ENCODE assay signal across 1 cellular context in the genomic region with DNA sequence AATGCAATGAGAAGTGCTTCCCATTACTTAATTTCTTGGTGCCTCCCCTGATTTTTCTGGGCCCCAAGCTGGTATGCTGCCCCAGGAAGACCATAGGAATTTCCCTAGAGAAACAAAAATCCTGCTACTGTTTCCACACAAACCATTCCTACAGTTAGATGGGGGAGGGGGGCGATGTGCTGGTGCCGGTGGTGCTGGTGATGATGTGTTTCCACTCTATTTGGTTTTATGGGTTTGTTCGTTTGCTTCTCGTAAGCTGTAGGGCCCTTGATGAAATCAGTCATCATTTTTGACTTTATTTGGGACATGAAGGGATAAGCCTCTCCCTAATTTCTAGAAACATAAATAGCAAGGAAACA.
TF ChIP-seq lines count a peak whose summit lies in the region.

No MANE protein-coding gene starts in this region.

TF ChIP-seq in HepG2, 621 proteins besides CTCF, POLR2A, EP300 and RAD21 (continued from another document):
- TF ChIP-seq, protein P1, sequence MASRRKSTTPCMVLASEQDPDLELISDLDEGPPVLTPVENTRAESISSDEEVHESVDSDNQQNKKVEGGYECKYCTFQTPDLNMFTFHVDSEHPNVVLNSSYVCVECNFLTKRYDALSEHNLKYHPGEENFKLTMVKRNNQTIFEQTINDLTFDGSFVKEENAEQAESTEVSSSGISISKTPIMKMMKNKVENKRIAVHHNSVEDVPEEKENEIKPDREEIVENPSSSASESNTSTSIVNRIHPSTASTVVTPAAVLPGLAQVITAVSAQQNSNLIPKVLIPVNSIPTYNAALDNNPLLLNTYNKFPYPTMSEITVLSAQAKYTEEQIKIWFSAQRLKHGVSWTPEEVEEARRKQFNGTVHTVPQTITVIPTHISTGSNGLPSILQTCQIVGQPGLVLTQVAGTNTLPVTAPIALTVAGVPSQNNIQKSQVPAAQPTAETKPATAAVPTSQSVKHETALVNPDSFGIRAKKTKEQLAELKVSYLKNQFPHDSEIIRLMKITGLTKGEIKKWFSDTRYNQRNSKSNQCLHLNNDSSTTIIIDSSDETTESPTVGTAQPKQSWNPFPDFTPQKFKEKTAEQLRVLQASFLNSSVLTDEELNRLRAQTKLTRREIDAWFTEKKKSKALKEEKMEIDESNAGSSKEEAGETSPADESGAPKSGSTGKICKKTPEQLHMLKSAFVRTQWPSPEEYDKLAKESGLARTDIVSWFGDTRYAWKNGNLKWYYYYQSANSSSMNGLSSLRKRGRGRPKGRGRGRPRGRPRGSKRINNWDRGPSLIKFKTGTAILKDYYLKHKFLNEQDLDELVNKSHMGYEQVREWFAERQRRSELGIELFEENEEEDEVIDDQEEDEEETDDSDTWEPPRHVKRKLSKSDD (CRISPR knock-in tag; IDR thresholded peaks at IDR 0.05; ENCODE audit: low read depth), result no peak
- TF ChIP-seq NONO (IDR thresholded peaks at IDR 0.05) (no peak), NONO (CRISPR knock-in tag; conservative IDR thresholded peaks at IDR 0.05) (no peak), ZIK1 (CRISPR knock-in tag; IDR thresholded peaks at IDR 0.05; ENCODE audit: borderline replicate concordance, low read depth) (no peak), ZNF614 (CRISPR knock-in tag; IDR thresholded peaks at IDR 0.05; ENCODE audit: borderline replicate concordance) (0 out of 2 replicates have a peak, but pooled peaks have one; percentile 8), ZZZ3 (CRISPR knock-in tag; IDR thresholded peaks at IDR 0.05; ENCODE audit: borderline replicate concordance) (no peak), MAZ (IDR thresholded peaks at IDR 0.05; ENCODE audit: borderline replicate concordance, low read depth, low read length) (no peak), MAZ (CRISPR knock-in tag; IDR thresholded peaks at IDR 0.05; ENCODE audit: low read depth) (0 out of 2 replicates have a peak, but pooled peaks have one; percentile 27), ZBTB42 (CRISPR knock-in tag; IDR thresholded peaks at IDR 0.05) (no peak), ZNF354B (CRISPR knock-in tag; IDR thresholded peaks at IDR 0.05) (0 out of 2 replicates have a peak, but pooled peaks have one; percentile 38), CAMTA2 (CRISPR knock-in tag; IDR thresholded peaks at IDR 0.05; ENCODE audit: borderline replicate concordance) (no peak), RELA (CRISPR knock-in tag; IDR thresholded peaks at IDR 0.05) (no peak), SP2 (CRISPR knock-in tag; IDR thresholded peaks at IDR 0.05) (0 out of 2 replicates have a peak, but pooled peaks have one; percentile 22), SMARCC2 (IDR thresholded peaks at IDR 0.05) (no peak), NFKBIZ (CRISPR knock-in tag; IDR thresholded peaks at IDR 0.05) (no peak), XRCC5 (optimal IDR thresholded peaks at IDR 0.05; ENCODE audit: low read length) (peak; percentile 6), RBM39 (IDR thresholded peaks at IDR 0.05; ENCODE audit: low read depth, low read length, poor library complexity, severe bottlenecking) (no peak), ZFP36L1 (CRISPR knock-in tag; IDR thresholded peaks at IDR 0.05) (no peak), EHMT2 (IDR thresholded peaks at IDR 0.05; ENCODE audit: borderline replicate concordance, low read depth, low read length) (peak; percentile 16; the same call in 1 of the 2 replicates)
- TF ChIP-seq, protein P2, sequence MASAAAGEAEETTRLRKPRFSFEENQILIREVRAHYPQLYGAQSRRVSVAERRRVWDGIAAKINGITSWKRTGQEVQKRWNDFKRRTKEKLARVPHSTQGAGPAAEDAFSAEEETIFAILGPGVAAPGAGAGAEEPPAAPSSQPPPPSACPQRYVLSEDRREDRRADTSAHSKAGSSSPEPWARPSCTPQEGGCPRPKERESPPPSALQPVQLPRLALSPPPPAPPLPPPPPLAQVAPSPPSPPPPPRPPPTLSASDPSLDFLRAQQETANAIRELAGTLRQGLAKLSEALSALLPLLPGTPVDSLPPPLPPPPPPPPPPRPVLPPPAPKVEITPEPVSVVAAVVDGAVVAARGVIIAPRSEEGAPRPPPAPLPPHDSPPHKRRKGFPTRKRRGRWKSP (CRISPR knock-in tag; IDR thresholded peaks at IDR 0.05), result no peak
- TF ChIP-seq, protein P3, sequence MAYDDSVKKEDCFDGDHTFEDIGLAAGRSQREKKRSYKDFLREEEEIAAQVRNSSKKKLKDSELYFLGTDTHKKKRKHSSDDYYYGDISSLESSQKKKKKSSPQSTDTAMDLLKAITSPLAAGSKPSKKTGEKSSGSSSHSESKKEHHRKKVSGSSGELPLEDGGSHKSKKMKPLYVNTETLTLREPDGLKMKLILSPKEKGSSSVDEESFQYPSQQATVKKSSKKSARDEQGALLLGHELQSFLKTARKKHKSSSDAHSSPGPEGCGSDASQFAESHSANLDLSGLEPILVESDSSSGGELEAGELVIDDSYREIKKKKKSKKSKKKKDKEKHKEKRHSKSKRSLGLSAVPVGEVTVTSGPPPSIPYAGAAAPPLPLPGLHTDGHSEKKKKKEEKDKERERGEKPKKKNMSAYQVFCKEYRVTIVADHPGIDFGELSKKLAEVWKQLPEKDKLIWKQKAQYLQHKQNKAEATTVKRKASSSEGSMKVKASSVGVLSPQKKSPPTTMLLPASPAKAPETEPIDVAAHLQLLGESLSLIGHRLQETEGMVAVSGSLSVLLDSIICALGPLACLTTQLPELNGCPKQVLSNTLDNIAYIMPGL (CRISPR knock-in tag; IDR thresholded peaks at IDR 0.05; ENCODE audit: borderline replicate concordance in 1 of 2, low read depth in 1 of 2), result peak in 1 of 2 experiments; percentile 30; a peak in 1 of 4 replicates
- TF ChIP-seq, protein P4, sequence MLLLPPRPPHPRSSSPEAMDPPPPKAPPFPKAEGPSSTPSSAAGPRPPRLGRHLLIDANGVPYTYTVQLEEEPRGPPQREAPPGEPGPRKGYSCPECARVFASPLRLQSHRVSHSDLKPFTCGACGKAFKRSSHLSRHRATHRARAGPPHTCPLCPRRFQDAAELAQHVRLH (CRISPR knock-in tag; IDR thresholded peaks at IDR 0.05; ENCODE audit: borderline replicate concordance, low read depth), result no peak
- TF ChIP-seq, protein P5, sequence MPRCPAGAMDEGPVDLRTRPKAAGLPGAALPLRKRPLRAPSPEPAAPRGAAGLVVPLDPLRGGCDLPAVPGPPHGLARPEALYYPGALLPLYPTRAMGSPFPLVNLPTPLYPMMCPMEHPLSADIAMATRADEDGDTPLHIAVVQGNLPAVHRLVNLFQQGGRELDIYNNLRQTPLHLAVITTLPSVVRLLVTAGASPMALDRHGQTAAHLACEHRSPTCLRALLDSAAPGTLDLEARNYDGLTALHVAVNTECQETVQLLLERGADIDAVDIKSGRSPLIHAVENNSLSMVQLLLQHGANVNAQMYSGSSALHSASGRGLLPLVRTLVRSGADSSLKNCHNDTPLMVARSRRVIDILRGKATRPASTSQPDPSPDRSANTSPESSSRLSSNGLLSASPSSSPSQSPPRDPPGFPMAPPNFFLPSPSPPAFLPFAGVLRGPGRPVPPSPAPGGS (CRISPR knock-in tag; IDR thresholded peaks at IDR 0.05), result no peak
